24 cellular contexts compared by ENCODE assay signal in genomic region chr2:98467652-98468051, GRCh38. TPM values are rescaled to one million over a fixed set of nuclear protein-coding genes. Genes with fewer than 3 reads are reported as not detected.
A peak's percentile ranks its signal among the peaks of the same experiment; 100 is the strongest.
DNase-seq lines count a peak whose midpoint lies in the region; ATAC-seq, FAIRE-seq and TF ChIP-seq lines count a peak whose summit lies in the region.
"Had no signal": no experiment of that assay in that cellular context is flagged by ENCODE, and none has a peak within 500 bp of the region (broad histone marks: within the 10 kb centered on the region; RNA-seq: fewer than 3 reads in every experiment).

No MANE protein-coding gene starts in this region.

- POLR2A ChIA-PET in CD4-positive, alpha-beta memory T cell (lab: Charles Lee; ENCODE audit: partially characterized antibody), result interaction anchor here (7.8 to 20.9 kb wide), 2 partner anchors 14 to 17 kb away, joined by 327 to 338 read pairs; partner anchors contain the start of gene INPP4A
- POLR2A ChIA-PET in naive thymus-derived CD8-positive, alpha-beta T cell (lab: Charles Lee), result interaction anchor here (9.7 to 12.8 kb wide), 2 partner anchors 14 to 17 kb away, joined by 194 to 233 read pairs; partner anchors contain the start of gene INPP4A

- H3K4me1 Mint-ChIP-seq in activated CD4-positive, alpha-beta T cell treated with anti-CD3 and anti-CD28 coated beads, Interleukin-2, amount 10 ng/mL, durations not matched to agents 24 days and 14 days, result peaks cover 82% of the 10 kb centered on the region
- peaks cover 75 to 98% (median 87%) of the 10 kb centered on the region in 4 donors for H3K4me1 Mint-ChIP-seq in CD4-positive, alpha-beta memory T cell
- H3K4me1 Mint-ChIP-seq in activated T-helper 17 cell treated with anti-CD3 and anti-CD28 coated beads, Interleukin-2, amount 50 U/mL, for 72 hours, result peaks cover 63% of the 10 kb centered on the region
- H3K4me1 Mint-ChIP-seq in naive thymus-derived CD8-positive, alpha-beta T cell, result peaks cover 58 to 97% (median 92%) of the 10 kb centered on the region in 4 donors

- H3K9me3 ChIP-seq in CD4-positive, alpha-beta memory T cell (ENCODE audit: control insufficient read depth in 1 of 2, low read length in 2 of 2), result no peaks in the 10 kb centered on the region
- no peaks in the 10 kb centered on the region for H3K9me3 ChIP-seq in pancreas
- H3K9me3 ChIP-seq: ascending aorta, Peyer's patch, SJSA1 had no signal

- H3K27ac ChIP-seq in CD4-positive, alpha-beta memory T cell (ENCODE audit: low read depth, low read length), result peak overlapping the region; percentile 71
- H3K27ac ChIP-seq in pancreas, result no peak overlapping the region
- H3K27ac ChIP-seq: ascending aorta, SJSA1 had no signal

- intact Hi-C loops in activated CD4-positive, alpha-beta T cell treated with anti-CD3 and anti-CD28 coated beads, Interleukin-2, amount 10 ng/mL, durations not matched to agents 24 days and 14 days (cut with micrococcal nuclease), result loop anchor here (1.0 to 10.0 kb wide), 8 partner anchors 12 to 870 kb away; partner anchors contain the start of genes EIF5B, MGAT4A and TXNDC9
- intact Hi-C loops in CD4-positive, alpha-beta memory T cell (cut with micrococcal nuclease), result no loop called here
- intact Hi-C loops in pancreas (cut with DNase I), result no loop called here

- no peaks in the 10 kb centered on the region for H3K27me3 Mint-ChIP-seq in activated CD4-positive, alpha-beta T cell treated with anti-CD3 and anti-CD28 coated beads, Interleukin-2, amount 10 ng/mL, durations not matched to agents 24 days and 14 days
- no peaks in the 10 kb centered on the region for H3K27me3 Mint-ChIP-seq in CD4-positive, alpha-beta memory T cell
- no peaks in the 10 kb centered on the region for H3K27me3 Mint-ChIP-seq in activated T-helper 17 cell treated with anti-CD3 and anti-CD28 coated beads, Interleukin-2, amount 50 U/mL, for 72 hours
- no peaks in the 10 kb centered on the region for H3K27me3 Mint-ChIP-seq in naive thymus-derived CD8-positive, alpha-beta T cell

- no peak for TF ChIP-seq CTCF in pancreas (IDR thresholded peaks at IDR 0.05)

- CTCF ChIA-PET in CD4-positive, alpha-beta memory T cell (lab: Charles Lee; ENCODE audit: partially characterized antibody), result interaction anchor here (0.9 to 7.6 kb wide), 5 partner anchors 12 to 55 kb away, joined by 3 to 81 read pairs (median 7); no protein-coding TSS in a partner anchor

- no peaks in the 10 kb centered on the region for H3K36me3 ChIP-seq in CD4-positive, alpha-beta memory T cell (ENCODE audit: insufficient read depth, low read length)
- no peaks in the 10 kb centered on the region for H3K36me3 ChIP-seq in pancreas
- H3K36me3 ChIP-seq: ascending aorta, Peyer's patch, SJSA1 had no signal

- 81 to 84% methylated on average over 3 of the region's 3 CpGs for WGBS in pancreas, 2 donors

- H3K4me3 Mint-ChIP-seq in activated CD4-positive, alpha-beta T cell treated with anti-CD3 and anti-CD28 coated beads, Interleukin-2, amount 10 ng/mL, durations not matched to agents 24 days and 14 days, result peak overlapping the region; percentile 71
- H3K4me3 Mint-ChIP-seq in CD4-positive, alpha-beta memory T cell, result peak overlapping the region in 6 of 8 donors; percentile 80 to 98 (median 92)
- H3K4me3 Mint-ChIP-seq in activated T-helper 17 cell treated with anti-CD3 and anti-CD28 coated beads, Interleukin-2, amount 50 U/mL, for 72 hours, result peak overlapping the region; percentile 85
- peak overlapping the region; percentile 77 to 94 (median 88) for H3K4me3 Mint-ChIP-seq in naive thymus-derived CD8-positive, alpha-beta T cell

- peak overlapping the region in 1 of 2 donors; percentile 7 for H3K4me3 ChIP-seq in CD4-positive, alpha-beta memory T cell (ENCODE audit: low read length in 2 of 2)
- no peak overlapping the region for H3K4me3 ChIP-seq in pancreas
- H3K4me3 ChIP-seq: ascending aorta, Peyer's patch, SJSA1 had no signal

- FAIRE-seq in pancreas (lab: Jason Lieb, UNC), result no peak
- FAIRE-seq: A204.1, D721Med, H1 had no signal

- peak overlapping the region; percentile 64 for H3K27ac Mint-ChIP-seq in activated CD4-positive, alpha-beta T cell treated with anti-CD3 and anti-CD28 coated beads, Interleukin-2, amount 10 ng/mL, durations not matched to agents 24 days and 14 days
- H3K27ac Mint-ChIP-seq in CD4-positive, alpha-beta memory T cell, result peak overlapping the region; percentile 92 to 98 (median 97)
- H3K27ac Mint-ChIP-seq in activated T-helper 17 cell treated with anti-CD3 and anti-CD28 coated beads, Interleukin-2, amount 50 U/mL, for 72 hours, result no peak overlapping the region
- H3K27ac Mint-ChIP-seq in naive thymus-derived CD8-positive, alpha-beta T cell, result peak overlapping the region; percentile 90 to 99 (median 98)

- peaks cover 21% of the 10 kb centered on the region for H3K36me3 Mint-ChIP-seq in activated CD4-positive, alpha-beta T cell treated with anti-CD3 and anti-CD28 coated beads, Interleukin-2, amount 10 ng/mL, durations not matched to agents 24 days and 14 days (ENCODE audit: low read depth)
- peaks cover 7 to 9% of the 10 kb centered on the region in 2 donors for H3K36me3 Mint-ChIP-seq in CD4-positive, alpha-beta memory T cell
- peaks cover 20% of the 10 kb centered on the region for H3K36me3 Mint-ChIP-seq in activated T-helper 17 cell treated with anti-CD3 and anti-CD28 coated beads, Interleukin-2, amount 50 U/mL, for 72 hours (ENCODE audit: low read depth)
- peaks cover 0 to 3% (median 0%) of the 10 kb centered on the region in 3 donors for H3K36me3 Mint-ChIP-seq in naive thymus-derived CD8-positive, alpha-beta T cell

- H3K9me3 Mint-ChIP-seq in activated CD4-positive, alpha-beta T cell treated with anti-CD3 and anti-CD28 coated beads, Interleukin-2, amount 10 ng/mL, durations not matched to agents 24 days and 14 days, result no peaks in the 10 kb centered on the region
- H3K9me3 Mint-ChIP-seq in CD4-positive, alpha-beta memory T cell, result peaks cover 0 to 2% (median 0%) of the 10 kb centered on the region in 8 donors
- H3K9me3 Mint-ChIP-seq in activated T-helper 17 cell treated with anti-CD3 and anti-CD28 coated beads, Interleukin-2, amount 50 U/mL, for 72 hours, result no peaks in the 10 kb centered on the region
- H3K9me3 Mint-ChIP-seq in naive thymus-derived CD8-positive, alpha-beta T cell, result no peaks in the 10 kb centered on the region

- DNase-seq in activated CD4-positive, alpha-beta T cell treated with anti-CD3 and anti-CD28 coated beads, Interleukin-2, amount 10 ng/mL, durations not matched to agents 24 days and 14 days, result no peak
- DNase-seq in activated CD4-positive, alpha-beta T cell treated with anti-CD3 and anti-CD28 coated beads for 1 hour, result no peak
- no peak for DNase-seq in CD4-positive, alpha-beta memory T cell
- DNase-seq in naive thymus-derived CD8-positive, alpha-beta T cell, result no peak
- no peak for DNase-seq in COLO668 (lab: John Stamatoyannopoulos, UW; ENCODE audit: unreplicated experiment)
- no peak for DNase-seq in pancreas
- DNase-seq: activated effector memory CD4-positive, alpha-beta T cell treated with Interleukin-2 at 50 U/mL for 16 hours; caudate nucleus; EL; left cardiac atrium; mesenchymal stem cell; NCI-H1105; NCI-H2081 treated with DMSO at 0.1 percent for 48 hours; NCI-H446; NK-92 treated with Interleukin-12 subunit alpha and Interleukin-12 subunit beta, amount 100 ng/mL, for 24 hours; right cardiac atrium had no signal

- peaks cover 97% of the 10 kb centered on the region for H3K4me1 ChIP-seq in CD4-positive, alpha-beta memory T cell (ENCODE audit: insufficient read depth, low read length)
- peaks cover 0 to 22% (median 5%) of the 10 kb centered on the region in 3 donors for H3K4me1 ChIP-seq in pancreas
- H3K4me1 ChIP-seq: ascending aorta had no signal

- H3K27me3 ChIP-seq in CD4-positive, alpha-beta memory T cell (ENCODE audit: insufficient read depth, low read length), result no peaks in the 10 kb centered on the region
- H3K27me3 ChIP-seq in pancreas, result no peaks in the 10 kb centered on the region
- H3K27me3 ChIP-seq: ascending aorta, Peyer's patch, SJSA1 had no signal

- ATAC-seq in activated T-helper 17 cell treated with anti-CD3 and anti-CD28 coated beads, Interleukin-2, amount 50 U/mL, for 72 hours (replicated peaks), result no peak
- no peak for ATAC-seq in naive thymus-derived CD8-positive, alpha-beta T cell
- no peak for ATAC-seq in HG03439 (IDR thresholded peaks at IDR 0.05; ENCODE audit: unreplicated experiment)
- no peak for ATAC-seq in pancreas
- ATAC-seq: left cardiac atrium, right cardiac atrium had no signal

RNA-seq across cellular contexts. Expression of gene INPP4A, which starts 23.0 kb away (rescaled TPM):
- total RNA-seq in activated CD4-positive, alpha-beta T cell treated with anti-CD3 and anti-CD28 coated beads, Interleukin-2, amount 10 ng/mL, durations not matched to agents 24 days and 14 days, result 40.2 and 45.0 TPM in 2 replicates
- 100 to 1,000 TPM; 133 TPM for total RNA-seq in CD4-positive, alpha-beta memory T cell
- 10 to 100 TPM; 30.5 to 50.7 TPM for polyA plus RNA-seq in CD4-positive, alpha-beta memory T cell
- total RNA-seq in activated T-helper 17 cell treated with anti-CD3 and anti-CD28 coated beads, Interleukin-2, amount 50 U/mL, for 72 hours, result 10 to 100 TPM; 66.4 to 74.8 TPM
- total RNA-seq in naive thymus-derived CD8-positive, alpha-beta T cell, result 100 to 1,000 TPM; 130 to 141 TPM
- 10 to 100 TPM; 37.7 to 64.3 (median 46.3) TPM for polyA plus RNA-seq in naive thymus-derived CD8-positive, alpha-beta T cell
- 10 to 100 TPM in 1 of 6 donors, 1 to 10 TPM in 5; 6.1 to 13.4 (median 7.7) TPM for total RNA-seq in pancreas
- 1 to 10 TPM; 4.0 to 4.9 TPM for polyA plus RNA-seq in pancreas
